ENCODE assay signal across 19 cellular contexts in genomic region chr5:10034008-10034407, GRCh38.
DNase-seq lines count a peak whose midpoint lies in the region; TF ChIP-seq lines count a peak whose summit lies in the region.
"Had no signal": no experiment of that assay in that cellular context is flagged by ENCODE, and none has a peak within 500 bp of the region (broad histone marks: within the 10 kb centered on the region; RNA-seq: fewer than 3 reads in every experiment).

No MANE protein-coding gene starts in this region.

- H3K4me1 ChIP-seq in endodermal cell (ENCODE audit: control insufficient read depth, insufficient read depth, low read length) = no peaks in the 10 kb centered on the region
- H3K4me1 ChIP-seq: right lobe of liver had no signal

- no peak for TF ChIP-seq CTCF in endodermal cell (conservative IDR thresholded peaks at IDR 0.05)

- no peaks in the 10 kb centered on the region for H3K36me3 ChIP-seq in endodermal cell (ENCODE audit: control insufficient read depth, insufficient read depth, low read length)
- H3K36me3 ChIP-seq: right lobe of liver, thoracic aorta had no signal

- H3K27ac ChIP-seq in endodermal cell (ENCODE audit: low read depth, low read length) = no peak overlapping the region
- H3K27ac ChIP-seq: epithelial cell of prostate, HL-60, right lobe of liver, thoracic aorta, VCaP had no signal

- H3K4me3 Mint-ChIP-seq in endodermal cell = no peak overlapping the region

- H3K27me3 ChIP-seq in endodermal cell (ENCODE audit: control insufficient read depth, insufficient read depth, low read length, poor library complexity, severe bottlenecking) = no peaks in the 10 kb centered on the region
- H3K27me3 ChIP-seq: right lobe of liver had no signal

- no peaks in the 10 kb centered on the region for H3K4me1 Mint-ChIP-seq in endodermal cell

- peaks cover 2% of the 10 kb centered on the region for H3K9me3 Mint-ChIP-seq in endodermal cell

- no peak overlapping the region for H3K27ac Mint-ChIP-seq in endodermal cell

- H3K36me3 Mint-ChIP-seq in endodermal cell (ENCODE audit: low read depth) = no peaks in the 10 kb centered on the region

- H3K9ac ChIP-seq in endodermal cell (ENCODE audit: extremely low read depth, low read length, poor library complexity, severe bottlenecking) = no peak overlapping the region

- no peaks in the 10 kb centered on the region for H3K27me3 Mint-ChIP-seq in endodermal cell (ENCODE audit: insufficient read depth)

- DNase-seq in COLO668 (lab: John Stamatoyannopoulos, UW; ENCODE audit: unreplicated experiment) (peak; percentile 40), HT1080 (ENCODE audit: low read depth) (peak; percentile 53), RPMI7951 (ENCODE audit: low read depth) (peak; percentile 36), glomerular visceral epithelial cell (ENCODE audit: extremely low spot score) (peak; percentile 16), pons (ENCODE audit: low spot score) (no peak), HuH-7.5 (ENCODE audit: low spot score) (no peak), endodermal cell (no peak), SIG-M5 treated with dmso at 0.1 percent for 504 hours (lab: John Stamatoyannopoulos, UW; ENCODE audit: unreplicated experiment) (no peak)
- DNase-seq: activated effector memory CD4-positive, alpha-beta T cell treated with anti-CD3 and anti-CD28 coated beads, Interleukin-2, amount 50 U/mL, for 16 hours; cortex of kidney; Karpas-422; NCI-H1694 treated with DMSO at 0.1 percent for 48 hours; right lobe of liver; stimulated activated CD4-positive, alpha-beta T cell treated with anti-CD3 and anti-CD28 coated beads, Interleukin-2, amount 100 ng/mL, for 48 hours; stimulated activated CD8-positive, alpha-beta memory T cell treated with anti-CD3 and anti-CD28 coated beads, Interleukin-4, amount 100 ng/mL, for 48 hours had no signal

- 86 to 94% methylated on average over 7 to 8 of the region's 8 CpGs for WGBS in endodermal cell (ENCODE audit: insufficient coverage in 1 of 2, insufficient read length in 1 of 2), 2 experiments

- H3K4me3 ChIP-seq in endodermal cell (ENCODE audit: low read length) = no peak overlapping the region
- H3K4me3 ChIP-seq: right lobe of liver, thoracic aorta had no signal

- H3K9me3 ChIP-seq in endodermal cell (ENCODE audit: control insufficient read depth, low read length) = peaks cover 11% of the 10 kb centered on the region
- H3K9me3 ChIP-seq: right lobe of liver, thoracic aorta had no signal

Comparison
In these comparisons a context has a peak if more than half of its experiments do, and no peak if none do; other contexts are left out.
1. DNase-seq: peak in COLO668 (single experiment), HT1080 (single experiment), RPMI7951 (single experiment) and glomerular visceral epithelial cell (single experiment); none in pons (single experiment), HuH-7.5 (single experiment), endodermal cell (single experiment) and SIG-M5 treated with dmso at 0.1 percent for 504 hours (single experiment).